Comparison of ENCODE assay signal across 1 cellular context in genomic region chr17:39668141-39668924, GRCh38.
TF ChIP-seq lines count a peak whose summit lies in the region.

TSS of gene PNMT (plus strand) at chr17:39668453. CDS start at chr17:39668476, 23 bp downstream.

TF ChIP-seq in K562, 482 proteins besides CTCF, POLR2A, EP300 and RAD21 (continued from another document and continues in another):
- TF ChIP-seq, protein P1, sequence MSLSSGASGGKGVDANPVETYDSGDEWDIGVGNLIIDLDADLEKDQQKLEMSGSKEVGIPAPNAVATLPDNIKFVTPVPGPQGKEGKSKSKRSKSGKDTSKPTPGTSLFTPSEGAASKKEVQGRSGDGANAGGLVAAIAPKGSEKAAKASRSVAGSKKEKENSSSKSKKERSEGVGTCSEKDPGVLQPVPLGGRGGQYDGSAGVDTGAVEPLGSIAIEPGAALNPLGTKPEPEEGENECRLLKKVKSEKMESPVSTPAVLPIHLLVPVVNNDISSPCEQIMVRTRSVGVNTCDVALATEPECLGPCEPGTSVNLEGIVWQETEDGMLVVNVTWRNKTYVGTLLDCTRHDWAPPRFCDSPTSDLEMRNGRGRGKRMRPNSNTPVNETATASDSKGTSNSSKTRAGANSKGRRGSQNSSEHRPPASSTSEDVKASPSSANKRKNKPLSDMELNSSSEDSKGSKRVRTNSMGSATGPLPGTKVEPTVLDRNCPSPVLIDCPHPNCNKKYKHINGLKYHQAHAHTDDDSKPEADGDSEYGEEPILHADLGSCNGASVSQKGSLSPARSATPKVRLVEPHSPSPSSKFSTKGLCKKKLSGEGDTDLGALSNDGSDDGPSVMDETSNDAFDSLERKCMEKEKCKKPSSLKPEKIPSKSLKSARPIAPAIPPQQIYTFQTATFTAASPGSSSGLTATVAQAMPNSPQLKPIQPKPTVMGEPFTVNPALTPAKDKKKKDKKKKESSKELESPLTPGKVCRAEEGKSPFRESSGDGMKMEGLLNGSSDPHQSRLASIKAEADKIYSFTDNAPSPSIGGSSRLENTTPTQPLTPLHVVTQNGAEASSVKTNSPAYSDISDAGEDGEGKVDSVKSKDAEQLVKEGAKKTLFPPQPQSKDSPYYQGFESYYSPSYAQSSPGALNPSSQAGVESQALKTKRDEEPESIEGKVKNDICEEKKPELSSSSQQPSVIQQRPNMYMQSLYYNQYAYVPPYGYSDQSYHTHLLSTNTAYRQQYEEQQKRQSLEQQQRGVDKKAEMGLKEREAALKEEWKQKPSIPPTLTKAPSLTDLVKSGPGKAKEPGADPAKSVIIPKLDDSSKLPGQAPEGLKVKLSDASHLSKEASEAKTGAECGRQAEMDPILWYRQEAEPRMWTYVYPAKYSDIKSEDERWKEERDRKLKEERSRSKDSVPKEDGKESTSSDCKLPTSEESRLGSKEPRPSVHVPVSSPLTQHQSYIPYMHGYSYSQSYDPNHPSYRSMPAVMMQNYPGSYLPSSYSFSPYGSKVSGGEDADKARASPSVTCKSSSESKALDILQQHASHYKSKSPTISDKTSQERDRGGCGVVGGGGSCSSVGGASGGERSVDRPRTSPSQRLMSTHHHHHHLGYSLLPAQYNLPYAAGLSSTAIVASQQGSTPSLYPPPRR (CRISPR knock-in tag; IDR thresholded peaks at IDR 0.05; ENCODE audit: borderline replicate concordance), result no peak; the same call in 1 of the 2 replicates
- no peak for TF ChIP-seq CHCHD3 (CRISPR knock-in tag; IDR thresholded peaks at IDR 0.05)
- TF ChIP-seq ZNF740 (CRISPR knock-in tag; IDR thresholded peaks at IDR 0.05), result no peak
- TF ChIP-seq ZNF740 (tag; IDR thresholded peaks at IDR 0.05), result no peak
- no peak; the same call in 1 of the 2 replicates for TF ChIP-seq NFRKB (IDR thresholded peaks at IDR 0.05; ENCODE audit: low read depth)
- 0 out of 2 replicates have a peak, but pooled peaks have one; percentile 37 for TF ChIP-seq ARID4B (CRISPR knock-in tag; IDR thresholded peaks at IDR 0.05)
- TF ChIP-seq ZNF57 (CRISPR knock-in tag; IDR thresholded peaks at IDR 0.05), result no peak
- TF ChIP-seq MEF2D (tag; conservative IDR thresholded peaks at IDR 0.05; ENCODE audit: low read depth), result no peak
- TF ChIP-seq GTF2F1 (IDR thresholded peaks at IDR 0.05; ENCODE audit: low read depth, low read length), result peak; percentile 38; the same call in 1 of the 2 replicates
- TF ChIP-seq KAT2B (IDR thresholded peaks at IDR 0.05; ENCODE audit: low read depth, low read length), result no peak
- TF ChIP-seq TAF7 (tag; IDR thresholded peaks at IDR 0.05), result no peak
- no peak for TF ChIP-seq ZNF232 (CRISPR knock-in tag; IDR thresholded peaks at IDR 0.05)
- no peak for TF ChIP-seq ZNF175 (CRISPR knock-in tag; IDR thresholded peaks at IDR 0.05; ENCODE audit: low read depth)
- TF ChIP-seq, protein P2, sequence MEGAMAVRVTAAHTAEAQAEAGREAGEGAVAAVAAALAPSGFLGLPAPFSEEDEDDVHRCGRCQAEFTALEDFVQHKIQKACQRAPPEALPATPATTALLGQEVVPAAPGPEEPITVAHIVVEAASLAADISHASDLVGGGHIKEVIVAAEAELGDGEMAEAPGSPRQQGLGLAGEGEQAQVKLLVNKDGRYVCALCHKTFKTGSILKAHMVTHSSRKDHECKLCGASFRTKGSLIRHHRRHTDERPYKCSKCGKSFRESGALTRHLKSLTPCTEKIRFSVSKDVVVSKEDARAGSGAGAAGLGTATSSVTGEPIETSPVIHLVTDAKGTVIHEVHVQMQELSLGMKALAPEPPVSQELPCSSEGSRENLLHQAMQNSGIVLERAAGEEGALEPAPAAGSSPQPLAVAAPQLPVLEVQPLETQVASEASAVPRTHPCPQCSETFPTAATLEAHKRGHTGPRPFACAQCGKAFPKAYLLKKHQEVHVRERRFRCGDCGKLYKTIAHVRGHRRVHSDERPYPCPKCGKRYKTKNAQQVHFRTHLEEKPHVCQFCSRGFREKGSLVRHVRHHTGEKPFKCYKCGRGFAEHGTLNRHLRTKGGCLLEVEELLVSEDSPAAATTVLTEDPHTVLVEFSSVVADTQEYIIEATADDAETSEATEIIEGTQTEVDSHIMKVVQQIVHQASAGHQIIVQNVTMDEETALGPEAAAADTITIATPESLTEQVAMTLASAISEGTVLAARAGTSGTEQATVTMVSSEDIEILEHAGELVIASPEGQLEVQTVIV (CRISPR knock-in tag; IDR thresholded peaks at IDR 0.05; ENCODE audit: borderline replicate concordance), result no peak
- peak in 1 of 2 experiments; percentile 70; a peak in 1 of 4 replicates for TF ChIP-seq HDAC1 (IDR thresholded peaks at IDR 0.05)
- TF ChIP-seq, protein P3, sequence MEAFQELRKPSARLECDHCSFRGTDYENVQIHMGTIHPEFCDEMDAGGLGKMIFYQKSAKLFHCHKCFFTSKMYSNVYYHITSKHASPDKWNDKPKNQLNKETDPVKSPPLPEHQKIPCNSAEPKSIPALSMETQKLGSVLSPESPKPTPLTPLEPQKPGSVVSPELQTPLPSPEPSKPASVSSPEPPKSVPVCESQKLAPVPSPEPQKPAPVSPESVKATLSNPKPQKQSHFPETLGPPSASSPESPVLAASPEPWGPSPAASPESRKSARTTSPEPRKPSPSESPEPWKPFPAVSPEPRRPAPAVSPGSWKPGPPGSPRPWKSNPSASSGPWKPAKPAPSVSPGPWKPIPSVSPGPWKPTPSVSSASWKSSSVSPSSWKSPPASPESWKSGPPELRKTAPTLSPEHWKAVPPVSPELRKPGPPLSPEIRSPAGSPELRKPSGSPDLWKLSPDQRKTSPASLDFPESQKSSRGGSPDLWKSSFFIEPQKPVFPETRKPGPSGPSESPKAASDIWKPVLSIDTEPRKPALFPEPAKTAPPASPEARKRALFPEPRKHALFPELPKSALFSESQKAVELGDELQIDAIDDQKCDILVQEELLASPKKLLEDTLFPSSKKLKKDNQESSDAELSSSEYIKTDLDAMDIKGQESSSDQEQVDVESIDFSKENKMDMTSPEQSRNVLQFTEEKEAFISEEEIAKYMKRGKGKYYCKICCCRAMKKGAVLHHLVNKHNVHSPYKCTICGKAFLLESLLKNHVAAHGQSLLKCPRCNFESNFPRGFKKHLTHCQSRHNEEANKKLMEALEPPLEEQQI (IDR thresholded peaks at IDR 0.05), result no peak
- TF ChIP-seq RBM22 (IDR thresholded peaks at IDR 0.05; ENCODE audit: low read depth, low read length, poor library complexity, severe bottlenecking), result no peak
- no peak for TF ChIP-seq POLR2AphosphoS2 (IDR thresholded peaks at IDR 0.05; ENCODE audit: low read length)
- TF ChIP-seq TAL1 (IDR thresholded peaks at IDR 0.05), result no peak
- no peak; a peak in 1 of 4 replicates for TF ChIP-seq SIN3A (IDR thresholded peaks at IDR 0.05; ENCODE audit: borderline replicate concordance in 2 of 2, control insufficient read depth in 1 of 2, low read depth in 2 of 2, low read length in 2 of 2)
- no peak for TF ChIP-seq MTA2 (IDR thresholded peaks at IDR 0.05; ENCODE audit: low read depth)
- TF ChIP-seq NCOA4 (IDR thresholded peaks at IDR 0.05; ENCODE audit: partially characterized antibody), result no peak
- no peak; the same call in 1 of the 2 replicates for TF ChIP-seq BHLHE40 (IDR thresholded peaks at IDR 0.05; ENCODE audit: low read length)
- TF ChIP-seq BACH1 (tag; IDR thresholded peaks at IDR 0.05), result no peak
- TF ChIP-seq BRF1 (IDR thresholded peaks at IDR 0.05; ENCODE audit: borderline replicate concordance, extremely low read depth, insufficient read length), result no peak
- no peak for TF ChIP-seq ZNF197 (CRISPR knock-in tag; IDR thresholded peaks at IDR 0.05; ENCODE audit: low read depth)
- TF ChIP-seq MYC (IDR thresholded peaks at IDR 0.05; ENCODE audit: low read depth, low read length), result peak; percentile 92
- TF ChIP-seq MYC (CRISPR knock-in tag; IDR thresholded peaks at IDR 0.05; ENCODE audit: borderline replicate concordance, low read depth), result no peak
- TF ChIP-seq ZNF354B (CRISPR knock-in tag; IDR thresholded peaks at IDR 0.05), result no peak
- TF ChIP-seq ZNF668 (CRISPR knock-in tag; IDR thresholded peaks at IDR 0.05), result no peak
- no peak for TF ChIP-seq SREBF2 (CRISPR knock-in tag; IDR thresholded peaks at IDR 0.05)
- peak; percentile 37 for TF ChIP-seq MEIS2 (IDR thresholded peaks at IDR 0.05; ENCODE audit: partially characterized antibody)
- no peak for TF ChIP-seq MCM3 (IDR thresholded peaks at IDR 0.05)
- no peak for TF ChIP-seq ZNF274 (IDR thresholded peaks at IDR 0.05; ENCODE audit: borderline replicate concordance, low read depth, low read length)
- no peak for TF ChIP-seq SAFB2 (IDR thresholded peaks at IDR 0.05; ENCODE audit: borderline replicate concordance, low read depth, low read length, severe bottlenecking)
- no peak for TF ChIP-seq CREBBP (IDR thresholded peaks at IDR 0.05; ENCODE audit: low read depth, low read length)
- TF ChIP-seq, protein P4, sequence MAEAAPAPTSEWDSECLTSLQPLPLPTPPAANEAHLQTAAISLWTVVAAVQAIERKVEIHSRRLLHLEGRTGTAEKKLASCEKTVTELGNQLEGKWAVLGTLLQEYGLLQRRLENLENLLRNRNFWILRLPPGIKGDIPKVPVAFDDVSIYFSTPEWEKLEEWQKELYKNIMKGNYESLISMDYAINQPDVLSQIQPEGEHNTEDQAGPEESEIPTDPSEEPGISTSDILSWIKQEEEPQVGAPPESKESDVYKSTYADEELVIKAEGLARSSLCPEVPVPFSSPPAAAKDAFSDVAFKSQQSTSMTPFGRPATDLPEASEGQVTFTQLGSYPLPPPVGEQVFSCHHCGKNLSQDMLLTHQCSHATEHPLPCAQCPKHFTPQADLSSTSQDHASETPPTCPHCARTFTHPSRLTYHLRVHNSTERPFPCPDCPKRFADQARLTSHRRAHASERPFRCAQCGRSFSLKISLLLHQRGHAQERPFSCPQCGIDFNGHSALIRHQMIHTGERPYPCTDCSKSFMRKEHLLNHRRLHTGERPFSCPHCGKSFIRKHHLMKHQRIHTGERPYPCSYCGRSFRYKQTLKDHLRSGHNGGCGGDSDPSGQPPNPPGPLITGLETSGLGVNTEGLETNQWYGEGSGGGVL (CRISPR knock-in tag; IDR thresholded peaks at IDR 0.05), result no peak
- TF ChIP-seq, protein P5, sequence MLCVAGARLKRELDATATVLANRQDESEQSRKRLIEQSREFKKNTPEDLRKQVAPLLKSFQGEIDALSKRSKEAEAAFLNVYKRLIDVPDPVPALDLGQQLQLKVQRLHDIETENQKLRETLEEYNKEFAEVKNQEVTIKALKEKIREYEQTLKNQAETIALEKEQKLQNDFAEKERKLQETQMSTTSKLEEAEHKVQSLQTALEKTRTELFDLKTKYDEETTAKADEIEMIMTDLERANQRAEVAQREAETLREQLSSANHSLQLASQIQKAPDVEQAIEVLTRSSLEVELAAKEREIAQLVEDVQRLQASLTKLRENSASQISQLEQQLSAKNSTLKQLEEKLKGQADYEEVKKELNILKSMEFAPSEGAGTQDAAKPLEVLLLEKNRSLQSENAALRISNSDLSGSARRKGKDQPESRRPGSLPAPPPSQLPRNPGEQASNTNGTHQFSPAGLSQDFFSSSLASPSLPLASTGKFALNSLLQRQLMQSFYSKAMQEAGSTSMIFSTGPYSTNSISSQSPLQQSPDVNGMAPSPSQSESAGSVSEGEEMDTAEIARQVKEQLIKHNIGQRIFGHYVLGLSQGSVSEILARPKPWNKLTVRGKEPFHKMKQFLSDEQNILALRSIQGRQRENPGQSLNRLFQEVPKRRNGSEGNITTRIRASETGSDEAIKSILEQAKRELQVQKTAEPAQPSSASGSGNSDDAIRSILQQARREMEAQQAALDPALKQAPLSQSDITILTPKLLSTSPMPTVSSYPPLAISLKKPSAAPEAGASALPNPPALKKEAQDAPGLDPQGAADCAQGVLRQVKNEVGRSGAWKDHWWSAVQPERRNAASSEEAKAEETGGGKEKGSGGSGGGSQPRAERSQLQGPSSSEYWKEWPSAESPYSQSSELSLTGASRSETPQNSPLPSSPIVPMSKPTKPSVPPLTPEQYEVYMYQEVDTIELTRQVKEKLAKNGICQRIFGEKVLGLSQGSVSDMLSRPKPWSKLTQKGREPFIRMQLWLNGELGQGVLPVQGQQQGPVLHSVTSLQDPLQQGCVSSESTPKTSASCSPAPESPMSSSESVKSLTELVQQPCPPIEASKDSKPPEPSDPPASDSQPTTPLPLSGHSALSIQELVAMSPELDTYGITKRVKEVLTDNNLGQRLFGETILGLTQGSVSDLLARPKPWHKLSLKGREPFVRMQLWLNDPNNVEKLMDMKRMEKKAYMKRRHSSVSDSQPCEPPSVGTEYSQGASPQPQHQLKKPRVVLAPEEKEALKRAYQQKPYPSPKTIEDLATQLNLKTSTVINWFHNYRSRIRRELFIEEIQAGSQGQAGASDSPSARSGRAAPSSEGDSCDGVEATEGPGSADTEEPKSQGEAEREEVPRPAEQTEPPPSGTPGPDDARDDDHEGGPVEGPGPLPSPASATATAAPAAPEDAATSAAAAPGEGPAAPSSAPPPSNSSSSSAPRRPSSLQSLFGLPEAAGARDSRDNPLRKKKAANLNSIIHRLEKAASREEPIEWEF (CRISPR knock-in tag; IDR thresholded peaks at IDR 0.05), result no peak
- peak; percentile 93 for TF ChIP-seq CXXC5 (CRISPR knock-in tag; IDR thresholded peaks at IDR 0.05)
- no peak for TF ChIP-seq ZNF41 (CRISPR knock-in tag; conservative IDR thresholded peaks at IDR 0.05)
- TF ChIP-seq ZNF408 (CRISPR knock-in tag; IDR thresholded peaks at IDR 0.05; ENCODE audit: low read depth), result no peak
